Comparison of ENCODE assay signal across 20 cellular contexts in genomic region chr3:194208701-194209100, GRCh38.
"Had no signal": no experiment of that assay in that cellular context is flagged by ENCODE, and none has a peak within 500 bp of the region (broad histone marks: within the 10 kb centered on the region; RNA-seq: fewer than 3 reads in every experiment).

No MANE protein-coding gene starts in this region.

- H3K36me3 ChIP-seq: heart left ventricle, stomach, thoracic aorta had no signal

- ATAC-seq: esophagus mucosa, heart left ventricle, left colon, sciatic nerve had no signal

- H3K9me3 ChIP-seq: heart left ventricle, stomach, thoracic aorta had no signal

- H3K4me3 ChIP-seq: dorsolateral prefrontal cortex, heart left ventricle, skin epidermis, stomach, thoracic aorta had no signal

- H3K27ac ChIP-seq: dorsolateral prefrontal cortex, heart left ventricle, skin epidermis, stomach, thoracic aorta had no signal

- DNase-seq: cortex of kidney; dorsolateral prefrontal cortex; effector CD8-positive, alpha-beta T cell; heart left ventricle; hippocampal formation; left colon; mesendoderm; naive B cell; posterior cingulate gyrus; stimulated activated CD4-positive, alpha-beta T cell treated with anti-CD3 and anti-CD28 coated beads, Interleukin-12 subunit alpha, Interleukin-12 subunit beta, amount 100 ng/mL, for 4 hours; stimulated activated naive CD4-positive, alpha-beta T cell; stomach; substantia nigra; trophoblast cell had no signal

- FAIRE-seq: endometrium, frontal cortex had no signal
